ENCODE assay signal across 10 cellular contexts in genomic region chr9:81557957-81558791, GRCh38.
DNase-seq lines count a peak whose midpoint lies in the region; ATAC-seq and TF ChIP-seq lines count a peak whose summit lies in the region.
"Had no signal": no experiment of that assay in that cellular context is flagged by ENCODE, and none has a peak within 500 bp of the region (broad histone marks: within the 10 kb centered on the region; RNA-seq: fewer than 3 reads in every experiment).

No MANE protein-coding gene starts in this region.

- peak overlapping the region; percentile 67 for H3K27ac ChIP-seq in ACC112 (ENCODE audit: low read depth, low read length)
- H3K27ac ChIP-seq in esophagus muscularis mucosa (replicated peaks in 1 of 4), result peak overlapping the region; percentile 48 to 76 (median 66)

- H3K4me3 ChIP-seq in ACC112 (ENCODE audit: low read depth, low read length) (no peak overlapping the region), esophagus muscularis mucosa (no peak overlapping the region)

- H3K27me3 ChIP-seq in ACC112 (ENCODE audit: insufficient read depth, low read length), result no peaks in the 10 kb centered on the region
- H3K27me3 ChIP-seq in esophagus muscularis mucosa, result no peaks in the 10 kb centered on the region

- H3K4me1 ChIP-seq in ACC112 (ENCODE audit: control insufficient read depth, insufficient read depth, low read length, unreplicated experiment) (peaks cover 51% of the 10 kb centered on the region), esophagus muscularis mucosa (peaks cover 14 to 35% (median 21%) of the 10 kb centered on the region in 4 donors)

- H2AFZ ChIP-seq in ACC112 (ENCODE audit: low read length, unreplicated experiment), result no peak overlapping the region

- TF ChIP-seq CTCF in esophagus muscularis mucosa (IDR thresholded peaks at IDR 0.05), result no peak

- intact Hi-C loops in esophagus muscularis mucosa (cut with DNase I), result loop anchor here (10.0 kb wide), 1 partner anchor 953 kb away; no protein-coding TSS in a partner anchor

- DNase-seq in M059J (ENCODE audit: low read depth), result peak; percentile 79
- DNase-seq in esophagus muscularis mucosa (ENCODE audit: extremely low spot score), result no peak
- peak; percentile 42 for DNase-seq in myocyte (ENCODE audit: low read depth)
- DNase-seq in HK-2 (ENCODE audit: unreplicated experiment), result no peak
- no peak for DNase-seq in stimulated activated CD8-positive, alpha-beta memory T cell treated with anti-CD3 and anti-CD28 coated beads, Interleukin-4, amount 100 ng/mL, for 48 hours
- DNase-seq in activated CD4-positive, CD25-positive, alpha-beta regulatory T cell treated with anti-CD3 and anti-CD28 coated beads, Interleukin-2, amount 50 U/mL, for 72 hours, result no peak
- DNase-seq: activated B cell treated with CpG ODN at 0.5 μM for 24 hours; CD4-positive, CD25-positive, alpha-beta regulatory T cell had no signal

- WGBS in esophagus muscularis mucosa, result 23% methylated on average over 7 of the region's 7 CpGs

- H3K9me3 ChIP-seq in esophagus muscularis mucosa, result no peaks in the 10 kb centered on the region

- H3K79me2 ChIP-seq in ACC112 (ENCODE audit: control insufficient read depth, insufficient read depth, low read length, unreplicated experiment), result no peaks in the 10 kb centered on the region

- no peak for TF ChIP-seq POLR2A in esophagus muscularis mucosa (IDR thresholded peaks at IDR 0.05; ENCODE audit: low read depth)

- TF ChIP-seq EP300 in esophagus muscularis mucosa (IDR thresholded peaks at IDR 0.05), result no peak

- no peak for ATAC-seq in HG02610 (IDR thresholded peaks at IDR 0.05; ENCODE audit: unreplicated experiment)

- H3K36me3 ChIP-seq in ACC112 (ENCODE audit: insufficient read depth, low read length) (no peaks in the 10 kb centered on the region), esophagus muscularis mucosa (no peaks in the 10 kb centered on the region)

Comparison
In these comparisons a context has a peak if more than half of its experiments do, and no peak if none do; other contexts are left out.
1. DNase-seq: peak in M059J (single experiment) and myocyte (single experiment); none in esophagus muscularis mucosa (single experiment), HK-2 (single experiment), stimulated activated CD8-positive, alpha-beta memory T cell treated with anti-CD3 and anti-CD28 coated beads, Interleukin-4, amount 100 ng/mL, for 48 hours (single experiment) and activated CD4-positive, CD25-positive, alpha-beta regulatory T cell treated with anti-CD3 and anti-CD28 coated beads, Interleukin-2, amount 50 U/mL, for 72 hours (single experiment).